1 cellular context compared by ENCODE assay signal in the genomic region with DNA sequence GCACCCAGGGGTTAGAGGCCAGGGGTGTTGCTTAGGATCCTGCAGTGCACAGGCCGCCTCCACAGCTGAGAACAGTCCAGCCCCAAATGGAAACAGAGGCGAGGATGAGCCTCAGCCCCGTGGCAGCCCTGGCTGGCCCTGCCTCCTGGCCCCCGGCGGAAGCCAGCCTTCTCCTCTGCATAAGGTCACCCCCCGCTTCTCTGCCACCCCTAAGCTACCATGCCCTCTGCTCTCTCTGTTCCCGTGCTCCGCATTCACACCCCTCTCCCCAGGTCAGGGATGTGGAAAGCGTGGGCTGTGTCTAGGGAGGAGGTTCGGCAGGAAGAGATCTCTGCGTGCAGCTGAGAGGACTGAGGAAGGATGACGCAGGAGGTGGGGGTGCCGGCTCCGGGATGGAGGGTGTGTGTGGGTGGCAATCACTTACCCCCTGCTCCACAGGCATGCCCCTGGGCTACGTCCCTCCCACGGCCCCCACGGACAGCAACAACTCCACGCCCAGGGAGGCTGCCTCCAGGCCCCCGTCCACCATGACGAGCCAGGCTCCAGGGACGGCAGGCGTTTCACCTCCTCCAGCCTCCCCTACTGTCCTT.
A peak's percentile ranks its signal among the peaks of the same experiment; 100 is the strongest.
TF ChIP-seq lines count a peak whose summit lies in the region.

No MANE protein-coding gene starts in this region.

TF ChIP-seq in K562, 482 proteins besides CTCF, POLR2A, EP300 and RAD21 (continues in another document):
- TF ChIP-seq NR1H2 (CRISPR knock-in tag; IDR thresholded peaks at IDR 0.05) (no peak), MTA3 (IDR thresholded peaks at IDR 0.05; ENCODE audit: borderline replicate concordance) (0 out of 2 replicates have a peak, but pooled peaks have one; percentile 38), POLR2G (IDR thresholded peaks at IDR 0.05; ENCODE audit: low read depth, low read length) (peak; percentile 67), ETV1 (tag; conservative IDR thresholded peaks at IDR 0.05; ENCODE audit: low read depth) (no peak; the same call in 1 of the 2 replicates), ZNF717 (CRISPR knock-in tag; IDR thresholded peaks at IDR 0.05) (no peak), KDM4B (IDR thresholded peaks at IDR 0.05; ENCODE audit: borderline replicate concordance in 2 of 2, low read depth in 1 of 2) (no peak), NKRF (IDR thresholded peaks at IDR 0.05; ENCODE audit: borderline replicate concordance) (no peak), HMGN3 (IDR thresholded peaks at IDR 0.05; ENCODE audit: borderline replicate concordance, extremely low read depth, insufficient read length, low read depth, low read length) (no peak), TCF15 (CRISPR knock-in tag; IDR thresholded peaks at IDR 0.05) (no peak), HDAC1 (IDR thresholded peaks at IDR 0.05) (peak in 1 of 2 experiments; percentile 27; a peak in 1 of 4 replicates), MYC (IDR thresholded peaks at IDR 0.05; ENCODE audit: low read depth, low read length) (peak; percentile 21; the same call in 1 of the 2 replicates), MYC (CRISPR knock-in tag; IDR thresholded peaks at IDR 0.05; ENCODE audit: borderline replicate concordance, low read depth) (peak; percentile 62; the same call in 1 of the 2 replicates), BCL6 (CRISPR knock-in tag; IDR thresholded peaks at IDR 0.05) (no peak), NFXL1 (CRISPR knock-in tag; IDR thresholded peaks at IDR 0.05) (no peak), DNMT1 (IDR thresholded peaks at IDR 0.05) (no peak), ZNF354B (CRISPR knock-in tag; IDR thresholded peaks at IDR 0.05) (no peak), PHTF2 (CRISPR knock-in tag; IDR thresholded peaks at IDR 0.05) (no peak), ZNF79 (CRISPR knock-in tag; IDR thresholded peaks at IDR 0.05; ENCODE audit: low read depth) (no peak), VEZF1 (CRISPR knock-in tag; IDR thresholded peaks at IDR 0.05) (peak; percentile 48), SRSF9 (IDR thresholded peaks at IDR 0.05; ENCODE audit: borderline replicate concordance, low read depth, low read length) (no peak), BRCA1 (IDR thresholded peaks at IDR 0.05) (no peak), BRCA1 (CRISPR knock-in tag; IDR thresholded peaks at IDR 0.05) (no peak), ZNF778 (CRISPR knock-in tag; IDR thresholded peaks at IDR 0.05) (no peak), WHSC1 (IDR thresholded peaks at IDR 0.05; ENCODE audit: low read length) (no peak), KDM5B (IDR thresholded peaks at IDR 0.05; ENCODE audit: insufficient replicate concordance, low read depth, low read length) (peak; percentile 34), TEAD1 (CRISPR knock-in tag; IDR thresholded peaks at IDR 0.05) (no peak), EGR1 (conservative IDR thresholded peaks at IDR 0.05) (peak; percentile 94), NFATC3 (IDR thresholded peaks at IDR 0.05) (no peak), TAF15 (IDR thresholded peaks at IDR 0.05; ENCODE audit: low read depth, low read length) (no peak), IRF9 (tag; IDR thresholded peaks at IDR 0.05) (no peak), MCM3 (IDR thresholded peaks at IDR 0.05) (no peak), TARDBP (IDR thresholded peaks at IDR 0.05) (0 out of 2 replicates have a peak, but pooled peaks have one; percentile 55), HNRNPLL (IDR thresholded peaks at IDR 0.05; ENCODE audit: low read depth, low read length, poor library complexity, severe bottlenecking) (peak; percentile 24), CREM (IDR thresholded peaks at IDR 0.05; ENCODE audit: low read depth) (peak; percentile 92), ZNF436 (CRISPR knock-in tag; IDR thresholded peaks at IDR 0.05) (no peak), MAZ (CRISPR knock-in tag; conservative IDR thresholded peaks at IDR 0.05 in 1 of 2, IDR thresholded peaks at IDR 0.05 in 1 of 2) (peak; percentile 32 to 67; a peak in 3 of 4 replicates), CTBP1 (IDR thresholded peaks at IDR 0.05; ENCODE audit: borderline replicate concordance) (peak; percentile 56; the same call in 1 of the 2 replicates), RBFOX2 (IDR thresholded peaks at IDR 0.05; ENCODE audit: low read depth, low read length) (0 out of 2 replicates have a peak, but pooled peaks have one; percentile 35), MCM2 (IDR thresholded peaks at IDR 0.05; ENCODE audit: low read depth) (no peak), RBM25 (IDR thresholded peaks at IDR 0.05; ENCODE audit: low read depth, low read length, severe bottlenecking) (no peak), FOXP1 (CRISPR knock-in tag; IDR thresholded peaks at IDR 0.05) (no peak), ATF7 (IDR thresholded peaks at IDR 0.05) (peak; percentile 33; the same call in 1 of the 2 replicates), ZNF184 (CRISPR knock-in tag; IDR thresholded peaks at IDR 0.05) (no peak), GABPA (tag; conservative IDR thresholded peaks at IDR 0.05; ENCODE audit: low read depth) (peak; percentile 70), ZNF280A (IDR thresholded peaks at IDR 0.05; ENCODE audit: low read depth, partially characterized antibody) (no peak), ZBTB33 (CRISPR knock-in tag; IDR thresholded peaks at IDR 0.05) (no peak), SMARCA4 (IDR thresholded peaks at IDR 0.05) (peak; percentile 32; the same call in 1 of the 2 replicates), CREB1 (IDR thresholded peaks at IDR 0.05) (0 out of 2 replicates have a peak, but pooled peaks have one; percentile 24), CREB1 (CRISPR knock-in tag; IDR thresholded peaks at IDR 0.05) (peak; percentile 32; the same call in 1 of the 2 replicates), TAF7 (tag; IDR thresholded peaks at IDR 0.05) (no peak), L3MBTL2 (IDR thresholded peaks at IDR 0.05) (0 out of 2 replicates have a peak, but pooled peaks have one; percentile 13), E2F1 (CRISPR knock-in tag; IDR thresholded peaks at IDR 0.05) (no peak), CBFA2T3 (IDR thresholded peaks at IDR 0.05) (peak; percentile 23; the same call in 1 of the 2 replicates), CBFB (CRISPR knock-in tag; IDR thresholded peaks at IDR 0.05) (no peak), ZNF263 (CRISPR knock-in tag; IDR thresholded peaks at IDR 0.05; ENCODE audit: borderline replicate concordance) (peak; percentile 68; the same call in 1 of the 2 replicates), ARID1B (IDR thresholded peaks at IDR 0.05) (peak; percentile 23; the same call in 1 of the 2 replicates), ZBTB1 (CRISPR knock-in tag; IDR thresholded peaks at IDR 0.05; ENCODE audit: borderline replicate concordance, low read depth) (no peak), NFE2 (IDR thresholded peaks at IDR 0.05; ENCODE audit: low read depth) (peak; percentile 13; the same call in 1 of the 2 replicates)
- TF ChIP-seq, protein P1, sequence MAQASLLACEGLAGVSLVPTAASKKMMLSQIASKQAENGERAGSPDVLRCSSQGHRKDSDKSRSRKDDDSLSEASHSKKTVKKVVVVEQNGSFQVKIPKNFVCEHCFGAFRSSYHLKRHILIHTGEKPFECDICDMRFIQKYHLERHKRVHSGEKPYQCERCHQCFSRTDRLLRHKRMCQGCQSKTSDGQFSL (CRISPR knock-in tag; IDR thresholded peaks at IDR 0.05): peak; percentile 92
- TF ChIP-seq, protein P1 (tag; IDR thresholded peaks at IDR 0.05): no peak; a peak in 1 of 4 replicates
- TF ChIP-seq, protein P2, sequence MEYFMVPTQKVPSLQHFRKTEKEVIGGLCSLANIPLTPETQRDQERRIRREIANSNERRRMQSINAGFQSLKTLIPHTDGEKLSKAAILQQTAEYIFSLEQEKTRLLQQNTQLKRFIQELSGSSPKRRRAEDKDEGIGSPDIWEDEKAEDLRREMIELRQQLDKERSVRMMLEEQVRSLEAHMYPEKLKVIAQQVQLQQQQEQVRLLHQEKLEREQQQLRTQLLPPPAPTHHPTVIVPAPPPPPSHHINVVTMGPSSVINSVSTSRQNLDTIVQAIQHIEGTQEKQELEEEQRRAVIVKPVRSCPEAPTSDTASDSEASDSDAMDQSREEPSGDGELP (CRISPR knock-in tag; IDR thresholded peaks at IDR 0.05; ENCODE audit: borderline replicate concordance): peak; percentile 69; the same call in 1 of the 2 replicates
- TF ChIP-seq, protein P3, sequence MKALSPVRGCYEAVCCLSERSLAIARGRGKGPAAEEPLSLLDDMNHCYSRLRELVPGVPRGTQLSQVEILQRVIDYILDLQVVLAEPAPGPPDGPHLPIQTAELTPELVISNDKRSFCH (CRISPR knock-in tag; IDR thresholded peaks at IDR 0.05): no peak
- TF ChIP-seq, protein P3 (tag; IDR thresholded peaks at IDR 0.05): 0 out of 2 replicates have a peak, but pooled peaks have one; percentile 37
